ENCODE assay signal across 9 cellular contexts in the genomic region with DNA sequence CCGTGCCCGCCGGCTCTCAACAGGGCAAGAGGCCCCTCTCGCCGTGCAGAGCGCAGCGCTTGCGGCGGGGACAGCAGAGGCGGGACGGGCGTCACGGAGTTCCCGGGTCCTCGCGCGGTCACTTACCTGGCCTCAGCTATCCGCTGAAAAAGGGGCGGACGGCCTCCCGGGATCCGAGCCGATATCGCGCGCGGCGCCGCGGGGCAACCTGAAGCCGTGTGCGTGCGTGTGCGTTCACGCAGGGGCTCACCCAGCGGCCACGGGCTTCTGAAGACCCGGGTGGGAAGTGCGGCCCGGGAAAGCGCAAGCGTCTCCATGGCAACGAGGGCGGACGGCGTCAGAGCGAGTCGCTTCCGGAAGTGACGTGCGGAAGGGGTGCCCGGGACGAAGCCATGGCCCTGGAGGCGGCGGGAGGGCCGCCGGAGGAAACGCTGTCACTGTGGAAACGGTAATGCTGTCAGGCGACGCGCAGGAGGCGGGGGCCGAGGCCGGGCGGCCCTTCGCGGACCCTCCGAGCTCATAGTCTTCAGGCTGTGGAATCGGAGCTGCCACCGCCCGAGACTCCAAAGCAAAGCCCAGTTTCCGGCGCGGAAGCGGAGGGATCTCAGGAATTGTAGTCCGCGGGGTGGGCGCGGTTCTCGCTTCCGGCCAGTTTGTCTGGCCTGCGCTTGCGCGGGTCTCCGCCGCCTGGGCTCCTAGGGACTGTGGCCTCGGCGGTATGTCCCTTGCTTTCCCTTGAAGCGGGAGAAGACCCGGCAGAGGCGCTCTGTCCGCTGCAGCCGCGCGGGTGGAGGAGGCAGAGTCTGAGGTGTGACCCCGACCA. TPM values are rescaled to one million over a fixed set of nuclear protein-coding genes. Genes with fewer than 3 reads are reported as not detected.
DNase-seq lines count a peak whose midpoint lies in the region; ATAC-seq, FAIRE-seq and TF ChIP-seq lines count a peak whose summit lies in the region.
"Had no signal": no experiment of that assay in that cellular context is flagged by ENCODE, and none has a peak within 500 bp of the region (broad histone marks: within the 10 kb centered on the region; RNA-seq: fewer than 3 reads in every experiment).

A gene (plus strand): TSS at position 365 of the 823 bp plus-strand sequence. CDS start 28 bp downstream, at position 393.

- peaks cover 5 to 16% of the 10 kb centered on the region in 2 experiments; a peak in 3 of 5 replicates for H3K36me3 ChIP-seq in HepG2 (replicated peaks in 1 of 2; ENCODE audit: control insufficient read depth in 1 of 2, insufficient read depth in 2 of 2, low read length in 2 of 2)

- peak within 1 kb of the TSS; percentile 92 for H3K9ac ChIP-seq in HepG2 (ENCODE audit: insufficient read depth, low read depth, low read length)

- H3K27me3 ChIP-seq in HL-60 (ENCODE audit: insufficient read depth, poor library complexity, severe bottlenecking) (peaks cover 12% of the 10 kb centered on the region), HepG2 (ENCODE audit: control insufficient read depth in 1 of 2, insufficient read depth in 2 of 2, low read length in 2 of 2) (peaks cover 0 to 2% of the 10 kb centered on the region in 2 experiments; a peak in 3 of 5 replicates)

- TF ChIP-seq CTCF in HL-60 (IDR thresholded peaks at IDR 0.05; ENCODE audit: insufficient read depth, low read length) (no peak), HepG2 (CRISPR knock-in tag; IDR thresholded peaks at IDR 0.05) (no peak; the same call in 1 of the 2 replicates)

- TF ChIP-seq RAD21 in HepG2 (CRISPR knock-in tag; IDR thresholded peaks at IDR 0.05) = peak; percentile 65

- H3K27ac ChIP-seq in HL-60 (replicated peaks) = peak within 1 kb of the TSS; percentile 91
- peak within 1 kb of the TSS; percentile 89 for H3K27ac ChIP-seq in HepG2 (ENCODE audit: extremely low read length, insufficient read depth, low read length)

- H4K20me1 ChIP-seq in HepG2 (ENCODE audit: insufficient read depth, low read length) = no peaks in the 10 kb centered on the region; the same call in 1 of the 2 replicates

- peak; percentile 55 for FAIRE-seq in HepG2 (lab: Jason Lieb, UNC)
- FAIRE-seq: islet of Langerhans had no signal

- peak within 1 kb of the TSS; percentile 73 for H2AFZ ChIP-seq in HepG2 (ENCODE audit: low read length)

- CTCF ChIA-PET in HepG2 (lab: Yijun Ruan, JAX; ENCODE audit: low intra/inter-chr PET ratio, low total read pairs) = no interaction called here

- ATAC-seq in GM19455 (IDR thresholded peaks at IDR 0.05; ENCODE audit: unreplicated experiment) (peak; percentile 95), HepG2 (peak; percentile 92)

- WGBS in HepG2 (ENCODE audit: low lambda C conversion rate) = 1% methylated on average over 34 of the region's 97 CpGs

- H3K4me2 ChIP-seq in HepG2 (ENCODE audit: low read depth, low read length) = peak within 1 kb of the TSS; percentile 93

- POLR2A ChIA-PET in HepG2 (lab: Yijun Ruan, JAX) = interaction anchor here (0.9 to 2.7 kb wide), 2 partner anchors 40 to 130 kb away, joined by 3 to 10 read pairs; a partner anchor contains a TSS

- H3K79me2 ChIP-seq in HepG2 (ENCODE audit: insufficient read depth, low read length) = peaks cover 7% of the 10 kb centered on the region

- peak; percentile 85 to 86 for TF ChIP-seq POLR2A in HepG2 (IDR thresholded peaks at IDR 0.05; ENCODE audit: insufficient read depth in 1 of 2, low read depth in 2 of 2, low read length in 2 of 2)

- intact Hi-C loops in HepG2 (cut with micrococcal nuclease; ENCODE audit: unreplicated experiment) = no loop called here

- BruUV-seq in HepG2 (replicated peaks; lab: Mats Ljungman, UMichigan) = TSS peak; percentile 78

- in situ Hi-C loops in HepG2 (cut with HindIII; ENCODE audit: extremely low pct_ligation_motif_present, low pct_unique_long_range_greater_than_20kb) = no loop called here

- TF ChIP-seq EP300 in HepG2 (IDR thresholded peaks at IDR 0.05; ENCODE audit: low read depth in 2 of 2, low read length in 2 of 2) (no peak; a peak in 1 of 4 replicates), HepG2 (CRISPR knock-in tag; IDR thresholded peaks at IDR 0.05; ENCODE audit: borderline replicate concordance) (peak; percentile 21; the same call in 1 of the 2 replicates)

- H3K9me3 ChIP-seq in HepG2 (ENCODE audit: low read length) = no peaks in the 10 kb centered on the region

- H3K4me3 ChIP-seq in HL-60 (replicated peaks; ENCODE audit: insufficient read depth, low read length) (peak within 1 kb of the TSS; percentile 94), HepG2 (replicated peaks in 1 of 3; ENCODE audit: insufficient read depth in 1 of 3, low read depth in 2 of 3, low read length in 3 of 3) (peak within 1 kb of the TSS; percentile 72 to 99 (median 90))

- peaks cover 36% of the 10 kb centered on the region for H3K4me1 ChIP-seq in HepG2 (ENCODE audit: insufficient read depth, low read length)

- peak; percentile 99 for DNase-seq in CD1c-positive myeloid dendritic cell (ENCODE audit: extremely low spot score)
- DNase-seq in HL-60 (ENCODE audit: low read depth in 1 of 2, low spot score in 1 of 2) = peak; percentile 87 to 93
- DNase-seq in NCI-H82 treated with DMSO at 0.1 percent for 48 hours (lab: John Stamatoyannopoulos, UW; ENCODE audit: unreplicated experiment) = peak; percentile 79
- peak; percentile 92 to 93 for DNase-seq in activated CD4-positive, alpha-beta T cell treated with anti-CD3 and anti-CD28 coated beads, Interleukin-2, amount 50 U/mL, for 48 hours
- peak; percentile 94 for DNase-seq in dermis blood vessel endothelial cell
- DNase-seq in HepG2 (ENCODE audit: low spot score) = peak; percentile 91
- DNase-seq in stimulated activated CD4-positive, alpha-beta T cell treated with anti-CD3 and anti-CD28 coated beads, Interleukin-2, amount 100 ng/mL, for 4 hours (ENCODE audit: low read depth) = peak; percentile 91

TF ChIP-seq in HepG2, 621 proteins besides CTCF, POLR2A, EP300 and RAD21 (continues in another document):
- peak; percentile 77 for TF ChIP-seq MYNN (CRISPR knock-in tag; IDR thresholded peaks at IDR 0.05; ENCODE audit: low read depth)
- TF ChIP-seq ZNF878 (CRISPR knock-in tag; IDR thresholded peaks at IDR 0.05) = no peak
- no peak for TF ChIP-seq ZNF282 (IDR thresholded peaks at IDR 0.05; ENCODE audit: partially characterized antibody)
- peak; percentile 77; the same call in 1 of the 2 replicates for TF ChIP-seq ZNF552 (CRISPR knock-in tag; IDR thresholded peaks at IDR 0.05; ENCODE audit: borderline replicate concordance)
- TF ChIP-seq ZNF569 (CRISPR knock-in tag; IDR thresholded peaks at IDR 0.05; ENCODE audit: borderline replicate concordance) = 0 out of 2 replicates have a peak, but pooled peaks have one; percentile 55
- peak; percentile 81 for TF ChIP-seq WIZ (CRISPR knock-in tag; IDR thresholded peaks at IDR 0.05)
- TF ChIP-seq HNRNPH1 (optimal IDR thresholded peaks at IDR 0.05; ENCODE audit: low read depth, low read length) = no peak

RNA-seq across cellular contexts. Expression of the gene that starts here (rescaled TPM):
- total RNA-seq in dermis blood vessel endothelial cell = 19.5 and 27.6 TPM in 2 replicates
- total RNA-seq in HepG2 (2016; rRNA removed; fragmentation: Illumina TruSeq; extraction: Trizol) = 15.1 and 16.0 TPM in 2 replicates
- 4.7 and 13.7 TPM in 2 replicates for total RNA-seq in HepG2 (2016; cell fraction: cytosol; rRNA removed; fragmentation: Illumina TruSeq; extraction: Trizol; ENCODE audit: low read depth)
- 13.4 and 18.2 TPM in 2 replicates for total RNA-seq in HepG2 (2016; cell fraction: insoluble cytoplasmic fraction; rRNA removed; fragmentation: Illumina TruSeq; extraction: Trizol)
- 11.1 and 11.3 TPM in 2 replicates for total RNA-seq in HepG2 (2016; cell fraction: membrane; rRNA removed; fragmentation: Illumina TruSeq; extraction: Trizol)
- total RNA-seq in HepG2 (2016; cell fraction: nucleus; rRNA removed; fragmentation: Illumina TruSeq; extraction: Trizol) = 12.0 and 13.2 TPM in 2 replicates
- 17.1 and 19.8 TPM in 2 replicates for polyA plus RNA-seq in HepG2 (2011; rRNA removed)
- polyA plus RNA-seq in HepG2 (2011; cell fraction: cytosol; rRNA removed) = 12.3 and 17.8 TPM in 2 replicates
- 45.5 and 45.6 TPM in 2 replicates for polyA plus RNA-seq in HepG2 (2011; cell fraction: nucleus; rRNA removed)
- 11.8 and 15.4 TPM in 2 replicates for polyA plus RNA-seq in HepG2 (2012)
- polyA plus RNA-seq in HepG2 (2016; cell fraction: cytosol; fragmentation: Illumina TruSeq; extraction: Trizol; ENCODE audit: low read depth) = 5.9 and 6.8 TPM in 2 replicates
- 13.7 and 14.0 TPM in 2 replicates for polyA plus RNA-seq in HepG2 (2016; cell fraction: insoluble cytoplasmic fraction; fragmentation: Illumina TruSeq; extraction: Trizol; ENCODE audit: low read depth)
- polyA plus RNA-seq in HepG2 (2016; cell fraction: membrane; fragmentation: Illumina TruSeq; extraction: Trizol; ENCODE audit: low read depth) = 8.4 and 8.6 TPM in 2 replicates
- polyA plus RNA-seq in HepG2 (2016; cell fraction: nucleus; fragmentation: Illumina TruSeq; extraction: Trizol; ENCODE audit: insufficient read depth, low read depth) = 27.6 and 30.0 TPM in 2 replicates
- polyA minus RNA-seq in HepG2 (2011; rRNA and poly(A)+ RNA removed; ENCODE audit: low replicate concordance) = 28.6 and 32.9 TPM in 2 replicates
- polyA minus RNA-seq in HepG2 (2011; cell fraction: cytosol; rRNA and poly(A)+ RNA removed) = 5.3 and 7.2 TPM in 2 replicates
- 33.6 and 36.6 TPM in 2 replicates for polyA minus RNA-seq in HepG2 (2011; cell fraction: nucleus; rRNA and poly(A)+ RNA removed)

Comparison
In these comparisons a context has a peak if more than half of its experiments do, and no peak if none do; other contexts are left out.
1. Peak in every context shown above with its lines: DNase-seq, ATAC-seq, H3K4me3 ChIP-seq and H3K27ac ChIP-seq.